In the genomic region with DNA sequence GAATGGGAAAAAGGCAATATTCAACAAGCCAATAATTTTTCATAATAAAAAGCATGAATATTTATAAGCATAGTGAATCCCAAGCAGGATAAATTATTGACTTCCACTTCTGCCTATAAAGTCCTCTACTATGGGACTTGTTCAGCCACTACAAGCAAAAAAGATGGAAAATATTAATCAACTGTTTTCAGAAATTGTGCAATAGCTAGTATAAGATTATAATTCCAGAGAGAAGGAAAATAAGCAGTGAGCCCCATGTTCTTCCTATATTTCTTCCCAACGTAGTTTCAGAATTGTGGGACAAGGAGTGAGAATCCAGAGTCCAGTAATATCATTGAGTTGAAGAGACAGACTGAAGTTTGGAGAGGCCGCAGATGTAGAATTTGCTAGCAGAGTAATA, we compare ENCODE assay signal across 14 cellular contexts. TPM values are rescaled to one million over a fixed set of nuclear protein-coding genes. Genes with fewer than 3 reads are reported as not detected.
DNase-seq lines count a peak whose midpoint lies in the region; ATAC-seq and TF ChIP-seq lines count a peak whose summit lies in the region.
"Had no signal": no experiment of that assay in that cellular context is flagged by ENCODE, and none has a peak within 500 bp of the region (broad histone marks: within the 10 kb centered on the region; RNA-seq: fewer than 3 reads in every experiment).

No MANE protein-coding gene starts in this region.

- H3K4me3 Mint-ChIP-seq in natural killer cell (no peak overlapping the region), T-helper 17 cell (peak overlapping the region; percentile 9), nephron progenitor cell (no peak overlapping the region)
- H3K4me3 Mint-ChIP-seq in natural killer cell treated with Interleukin-12 subunit alpha and Interleukin-12 subunit beta and Interleukin-15 and Interleukin-18, amount 100 ng/mL, for 72 hours, result no peak overlapping the region
- no peak overlapping the region for H3K4me3 Mint-ChIP-seq in effector memory CD8-positive, alpha-beta T cell
- H3K4me3 Mint-ChIP-seq: CD8-positive, alpha-beta T cell; HFFc6 had no signal

- peaks cover 20 to 26% of the 10 kb centered on the region in 2 donors for H3K4me1 Mint-ChIP-seq in natural killer cell
- H3K4me1 Mint-ChIP-seq in natural killer cell treated with Interleukin-12 subunit alpha and Interleukin-12 subunit beta and Interleukin-15 and Interleukin-18, amount 100 ng/mL, for 72 hours (ENCODE audit: low read depth in 2 of 2), result peaks cover 12 to 13% of the 10 kb centered on the region in 2 donors
- H3K4me1 Mint-ChIP-seq in T-helper 17 cell, result peaks cover 26% of the 10 kb centered on the region
- peaks cover 14 to 19% of the 10 kb centered on the region in 2 donors for H3K4me1 Mint-ChIP-seq in effector memory CD8-positive, alpha-beta T cell (ENCODE audit: low read depth in 2 of 2)
- H3K4me1 Mint-ChIP-seq in nephron progenitor cell, result peaks cover 7% of the 10 kb centered on the region

- no peaks in the 10 kb centered on the region for H3K9me3 ChIP-seq in T-helper 17 cell (ENCODE audit: control insufficient read depth, low read length, poor library complexity, severe bottlenecking)
- H3K9me3 ChIP-seq: Caco-2, HAP-1 had no signal

- ATAC-seq in natural killer cell (no peak), T-helper 17 cell (no peak)
- no peak for ATAC-seq in natural killer cell treated with Interleukin-12 subunit alpha and Interleukin-12 subunit beta and Interleukin-15 and Interleukin-18, amount 100 ng/mL, for 72 hours
- ATAC-seq in effector memory CD8-positive, alpha-beta T cell (replicated peaks), result no peak
- ATAC-seq: CD8-positive, alpha-beta T cell had no signal

- peak overlapping the region; percentile 61 to 63 for H3K27ac Mint-ChIP-seq in natural killer cell
- H3K27ac Mint-ChIP-seq in natural killer cell treated with Interleukin-12 subunit alpha and Interleukin-12 subunit beta and Interleukin-15 and Interleukin-18, amount 100 ng/mL, for 72 hours, result no peak overlapping the region
- peak overlapping the region; percentile 2 for H3K27ac Mint-ChIP-seq in T-helper 17 cell
- peak overlapping the region; percentile 5 to 75 for H3K27ac Mint-ChIP-seq in effector memory CD8-positive, alpha-beta T cell
- H3K27ac Mint-ChIP-seq in nephron progenitor cell, result no peak overlapping the region
- H3K27ac Mint-ChIP-seq: CD8-positive, alpha-beta T cell; HFFc6 had no signal

- H3K9me3 Mint-ChIP-seq in natural killer cell, result no peaks in the 10 kb centered on the region
- no peaks in the 10 kb centered on the region for H3K9me3 Mint-ChIP-seq in natural killer cell treated with Interleukin-12 subunit alpha and Interleukin-12 subunit beta and Interleukin-15 and Interleukin-18, amount 100 ng/mL, for 72 hours
- H3K9me3 Mint-ChIP-seq in effector memory CD8-positive, alpha-beta T cell, result no peaks in the 10 kb centered on the region
- no peaks in the 10 kb centered on the region for H3K9me3 Mint-ChIP-seq in nephron progenitor cell
- H3K9me3 Mint-ChIP-seq: CD8-positive, alpha-beta T cell; HFFc6 had no signal

- intact Hi-C loops in natural killer cell (cut with micrococcal nuclease), result no loop called here

- DNase-seq in natural killer cell (no peak), T-helper 17 cell (no peak), nephron progenitor cell (no peak), NCI-H1092 (lab: John Stamatoyannopoulos, UW) (no peak)
- DNase-seq in natural killer cell treated with Interleukin-12 subunit alpha and Interleukin-12 subunit beta and Interleukin-15 and Interleukin-18, amount 100 ng/mL, for 72 hours (ENCODE audit: low spot score), result no peak
- no peak for DNase-seq in effector memory CD8-positive, alpha-beta T cell
- DNase-seq: C1 segment of cervical spinal cord; Caco-2; CD8-positive, alpha-beta T cell; DMS153; DND-41; GOT3; HFFc6 had no signal

- TF ChIP-seq CTCF in natural killer cell (IDR thresholded peaks at IDR 0.05) (no peak), nephron progenitor cell (IDR thresholded peaks at IDR 0.05) (no peak)

- H3K27me3 Mint-ChIP-seq in natural killer cell (ENCODE audit: low read depth in 2 of 2), result no peaks in the 10 kb centered on the region
- H3K27me3 Mint-ChIP-seq in natural killer cell treated with Interleukin-12 subunit alpha and Interleukin-12 subunit beta and Interleukin-15 and Interleukin-18, amount 100 ng/mL, for 72 hours, result no peaks in the 10 kb centered on the region
- H3K27me3 Mint-ChIP-seq in T-helper 17 cell, result no peaks in the 10 kb centered on the region
- H3K27me3 Mint-ChIP-seq in effector memory CD8-positive, alpha-beta T cell, result no peaks in the 10 kb centered on the region
- peaks cover 3% of the 10 kb centered on the region for H3K27me3 Mint-ChIP-seq in nephron progenitor cell (ENCODE audit: low read depth, poor library complexity)

- H3K36me3 Mint-ChIP-seq in natural killer cell (no peaks in the 10 kb centered on the region), T-helper 17 cell (ENCODE audit: low read depth) (no peaks in the 10 kb centered on the region), nephron progenitor cell (ENCODE audit: low read depth) (peaks cover 47% of the 10 kb centered on the region)
- H3K36me3 Mint-ChIP-seq in natural killer cell treated with Interleukin-12 subunit alpha and Interleukin-12 subunit beta and Interleukin-15 and Interleukin-18, amount 100 ng/mL, for 72 hours, result no peaks in the 10 kb centered on the region
- H3K36me3 Mint-ChIP-seq in effector memory CD8-positive, alpha-beta T cell (ENCODE audit: insufficient read depth), result peaks cover 7% of the 10 kb centered on the region
- H3K36me3 Mint-ChIP-seq: CD8-positive, alpha-beta T cell had no signal

RNA-seq across cellular contexts. Expression of gene SGO1, which starts 24.3 kb away (rescaled TPM):
- total RNA-seq in natural killer cell, result 1 to 10 TPM in 1 of 3 donors, under 1 TPM in 2; 0.55 to 1.4 (median 0.94) TPM
- total RNA-seq in natural killer cell treated with Interleukin-12 subunit alpha and Interleukin-12 subunit beta and Interleukin-15 and Interleukin-18, amount 100 ng/mL, for 72 hours, result 10 to 100 TPM; 11.0 to 21.6 TPM
- 1 to 10 TPM; 1.0 to 1.5 TPM for total RNA-seq in T-helper 17 cell

Comparison
In these comparisons a context has a peak if more than half of its experiments do, and no peak if none do; other contexts are left out.
1. H3K27ac Mint-ChIP-seq: peak in natural killer cell (2 of 2), T-helper 17 cell (single experiment) and effector memory CD8-positive, alpha-beta T cell (2 of 2); none in natural killer cell treated with Interleukin-12 subunit alpha and Interleukin-12 subunit beta and Interleukin-15 and Interleukin-18, amount 100 ng/mL, for 72 hours (0 of 2) and nephron progenitor cell (single experiment).
2. RNA of gene SGO1, which starts 24.3 kb away (total RNA-seq): 11.0 to 21.6 TPM in natural killer cell treated with Interleukin-12 subunit alpha and Interleukin-12 subunit beta and Interleukin-15 and Interleukin-18, amount 100 ng/mL, for 72 hours; 1.0 to 1.5 TPM in T-helper 17 cell and 0.55 to 1.4 TPM in natural killer cell; every median in the first group is over 4 times any median in the second.